8 cellular contexts compared by ENCODE assay signal in the genomic region with DNA sequence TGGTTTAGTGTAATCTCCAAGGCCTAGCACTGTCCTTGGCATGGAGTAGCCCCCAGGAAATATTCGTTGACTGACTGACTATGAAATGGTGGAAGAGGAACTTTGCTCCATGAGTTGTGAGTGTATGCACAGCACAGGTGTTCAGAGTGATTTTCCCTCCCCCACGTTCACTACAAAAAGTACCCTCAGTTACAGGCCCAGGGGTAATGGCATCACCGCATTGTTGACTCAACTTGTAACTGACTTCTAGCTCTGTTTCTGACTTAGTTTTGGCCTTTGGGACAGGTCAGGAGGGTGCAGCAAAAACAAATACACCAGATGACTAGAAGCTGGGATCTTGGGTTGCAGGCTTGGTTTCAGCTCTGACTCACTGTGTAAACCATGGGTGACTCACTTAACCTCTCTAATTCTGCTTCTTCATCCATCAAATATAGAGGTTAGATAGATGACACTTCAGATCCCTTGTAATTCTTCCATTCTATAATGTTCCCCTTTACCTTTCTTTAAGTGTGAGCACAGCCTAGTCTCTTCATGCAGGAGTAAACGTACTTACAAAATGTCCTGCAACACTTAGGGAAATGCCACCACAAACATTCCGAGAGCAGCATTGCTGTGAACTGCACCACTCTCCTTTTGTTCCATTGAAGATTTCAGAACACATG.
A peak's percentile ranks its signal among the peaks of the same experiment; 100 is the strongest.
DNase-seq lines count a peak whose midpoint lies in the region; ATAC-seq and TF ChIP-seq lines count a peak whose summit lies in the region.

No MANE protein-coding gene starts in this region.

- H3K9me3 Mint-ChIP-seq in progenitor cell of endocrine pancreas (ENCODE audit: low read depth): no peaks in the 10 kb centered on the region

- H3K27ac Mint-ChIP-seq in progenitor cell of endocrine pancreas: peak overlapping the region; percentile 94

- H3K27me3 ChIP-seq in body of pancreas (no peaks in the 10 kb centered on the region), Peyer's patch (no peaks in the 10 kb centered on the region), tibial artery (no peaks in the 10 kb centered on the region)

- H3K27me3 Mint-ChIP-seq in progenitor cell of endocrine pancreas: no peaks in the 10 kb centered on the region

- peak overlapping the region; percentile 38; the same call in 1 of the 2 replicates for H3K27ac ChIP-seq in 22Rv1
- peak overlapping the region in 1 of 4 donors; percentile 14 for H3K27ac ChIP-seq in body of pancreas
- H3K27ac ChIP-seq in Peyer's patch: peak overlapping the region in 2 of 4 donors; percentile 1 to 57
- no peak overlapping the region for H3K27ac ChIP-seq in tibial artery

- peak; percentile 93 for DNase-seq in RPMI7951 (ENCODE audit: low read depth)
- DNase-seq in body of pancreas: peak in 2 of 4 donors; percentile 32 to 65
- DNase-seq in progenitor cell of endocrine pancreas (ENCODE audit: low spot score, unreplicated experiment): no peak
- no peak for DNase-seq in Peyer's patch
- no peak for DNase-seq in tibial artery

- TF ChIP-seq POLR2A in body of pancreas (IDR thresholded peaks at IDR 0.05) (no peak), Peyer's patch (IDR thresholded peaks at IDR 0.05) (no peak)

- TF ChIP-seq CTCF in 22Rv1 (IDR thresholded peaks at IDR 0.05) (no peak), body of pancreas (IDR thresholded peaks at IDR 0.05) (no peak), progenitor cell of endocrine pancreas (IDR thresholded peaks at IDR 0.05; ENCODE audit: unreplicated experiment) (no peak), Peyer's patch (IDR thresholded peaks at IDR 0.05) (no peak), tibial artery (IDR thresholded peaks at IDR 0.05) (no peak)

- H3K36me3 ChIP-seq in body of pancreas (replicated peaks in 1 of 2; ENCODE audit: insufficient read depth in 1 of 2, low read depth in 2 of 2): no peaks in the 10 kb centered on the region
- H3K36me3 ChIP-seq in Peyer's patch: no peaks in the 10 kb centered on the region
- H3K36me3 ChIP-seq in tibial artery: no peaks in the 10 kb centered on the region

- H3K4me3 ChIP-seq in body of pancreas (no peak overlapping the region), Peyer's patch (no peak overlapping the region), tibial artery (no peak overlapping the region)

- peaks cover 24% of the 10 kb centered on the region for H3K4me1 Mint-ChIP-seq in progenitor cell of endocrine pancreas (ENCODE audit: low read depth)

- WGBS in body of pancreas, 2 donors: 68 to 70% methylated on average over 5 of the region's 5 CpGs

- intact Hi-C loops in body of pancreas (cut with DNase I): no loop called here
- intact Hi-C loops in tibial artery (cut with DNase I; ENCODE audit: low total_unique reads): no loop called here

- H3K9me3 ChIP-seq in body of pancreas (no peaks in the 10 kb centered on the region), Peyer's patch (no peaks in the 10 kb centered on the region), tibial artery (no peaks in the 10 kb centered on the region)

- H3K4me1 ChIP-seq in body of pancreas: no peaks in the 10 kb centered on the region
- H3K4me1 ChIP-seq in Peyer's patch: no peaks in the 10 kb centered on the region
- peaks cover 0 to 19% (median 0%) of the 10 kb centered on the region in 4 donors for H3K4me1 ChIP-seq in tibial artery

- ATAC-seq in GM18520 (IDR thresholded peaks at IDR 0.05; ENCODE audit: unreplicated experiment) (peak; percentile 95), HG03039 (IDR thresholded peaks at IDR 0.05; ENCODE audit: unreplicated experiment) (peak; percentile 90), body of pancreas (peak; percentile 52)

- no peak overlapping the region for H3K4me3 Mint-ChIP-seq in progenitor cell of endocrine pancreas (ENCODE audit: low read depth)

- H3K36me3 Mint-ChIP-seq in progenitor cell of endocrine pancreas (ENCODE audit: insufficient read depth): no peaks in the 10 kb centered on the region
